ENCODE assay signal across 23 cellular contexts in genomic region chr14:60348211-60348610, GRCh38.
DNase-seq lines count a peak whose midpoint lies in the region; ATAC-seq and TF ChIP-seq lines count a peak whose summit lies in the region.
"Had no signal": no experiment of that assay in that cellular context is flagged by ENCODE, and none has a peak within 500 bp of the region (broad histone marks: within the 10 kb centered on the region; RNA-seq: fewer than 3 reads in every experiment).

No MANE protein-coding gene starts in this region.

- H3K9me3 ChIP-seq in DOHH2 (ENCODE audit: control insufficient read depth, insufficient read depth, low read length) (no peaks in the 10 kb centered on the region), KOPT-K1 (ENCODE audit: insufficient read depth, low read length, poor library complexity, severe bottlenecking) (no peaks in the 10 kb centered on the region), gastrocnemius medialis (no peaks in the 10 kb centered on the region)
- H3K9me3 ChIP-seq: colonic mucosa, heart right ventricle, prostate gland, SK-N-SH, tibial nerve had no signal

- in situ Hi-C loops in G401 (cut with HindIII; ENCODE audit: low sequenced_read_pairs) (no loop called here), gastrocnemius medialis (cut with MboI; ENCODE audit: low sequenced_read_pairs in 4 of 4) (loop anchor here in 3 of 4 donors (25.0 kb wide), 1 partner anchor 939 kb away; the partner anchor contains the start of gene TMEM30B (in 3 of the 3))

- no peak for ATAC-seq in GM18907 (IDR thresholded peaks at IDR 0.05; ENCODE audit: unreplicated experiment)
- ATAC-seq in gastrocnemius medialis = no peak
- ATAC-seq: effector memory CD8-positive, alpha-beta T cell; heart right ventricle had no signal

- H3K36me3 ChIP-seq in DOHH2 (ENCODE audit: control insufficient read depth, low read length) = no peaks in the 10 kb centered on the region
- no peaks in the 10 kb centered on the region for H3K36me3 ChIP-seq in KOPT-K1 (ENCODE audit: insufficient read depth, low read length)
- H3K36me3 ChIP-seq in gastrocnemius medialis = no peaks in the 10 kb centered on the region
- H3K36me3 ChIP-seq in H7 (replicated peaks; ENCODE audit: control insufficient read depth, insufficient read depth, low read length) = no peaks in the 10 kb centered on the region
- H3K36me3 ChIP-seq: colonic mucosa, heart right ventricle, prostate gland, tibial nerve had no signal

- TF ChIP-seq POLR2A in Raji (IDR thresholded peaks at IDR 0.05; ENCODE audit: insufficient read depth, low read depth, low read length) (0 out of 2 replicates have a peak, but pooled peaks have one; percentile 22), gastrocnemius medialis (IDR thresholded peaks at IDR 0.05) (no peak)

- DNase-seq in NCI-H2107 (lab: John Stamatoyannopoulos, UW) (peak; percentile 35), G401 (ENCODE audit: low spot score) (no peak), gastrocnemius medialis (no peak), H7 (no peak)
- DNase-seq: activated CD4-positive, alpha-beta T cell treated with anti-CD3 and anti-CD28 coated beads, Interleukin-2, amount 50 U/mL, for 1 hour; activated naive CD4-positive, alpha-beta T cell treated with anti-CD3 and anti-CD28 coated beads, Interleukin-2, amount 50 U/mL, for 16 hours; C1 segment of cervical spinal cord; Calu3; colonic mucosa; effector memory CD8-positive, alpha-beta T cell; foreskin fibroblast; heart right ventricle; NCI-H1694; NCI-H446 treated with DMSO at 0.1 percent for 48 hours; SK-N-SH had no signal

- H4K20me1 ChIP-seq in DOHH2 (ENCODE audit: control insufficient read depth, insufficient read depth, low read depth, low read length) = no peaks in the 10 kb centered on the region

- H3K4me3 ChIP-seq in DOHH2 (ENCODE audit: low read length) = peak overlapping the region; percentile 63
- H3K4me3 ChIP-seq in gastrocnemius medialis = no peak overlapping the region
- H3K4me3 ChIP-seq in H7 (ENCODE audit: insufficient read depth, low read depth, low read length) = no peak overlapping the region
- H3K4me3 ChIP-seq: colonic mucosa, heart right ventricle, prostate gland, tibial nerve had no signal

- no peaks in the 10 kb centered on the region for H3K27me3 ChIP-seq in DOHH2 (ENCODE audit: control insufficient read depth, low read length)
- no peaks in the 10 kb centered on the region for H3K27me3 ChIP-seq in gastrocnemius medialis
- H3K27me3 ChIP-seq in H7 (ENCODE audit: control insufficient read depth, insufficient read depth, low read length) = no peaks in the 10 kb centered on the region
- H3K27me3 ChIP-seq: colonic mucosa, tibial nerve had no signal

- no peaks in the 10 kb centered on the region for H3K9me2 ChIP-seq in DOHH2 (replicated peaks; ENCODE audit: control insufficient read depth, low read length)
- H3K9me2 ChIP-seq: SK-N-SH had no signal

- H3K4me2 ChIP-seq in DOHH2 (ENCODE audit: low read length) = peak overlapping the region; percentile 75
- H3K4me2 ChIP-seq: SK-N-SH had no signal

- H3K27ac ChIP-seq in DOHH2 (ENCODE audit: low read depth, low read length) = peak overlapping the region; percentile 94
- peak overlapping the region; percentile 71 for H3K27ac ChIP-seq in KOPT-K1 (ENCODE audit: low read depth, low read length, poor library complexity, severe bottlenecking)
- H3K27ac ChIP-seq in gastrocnemius medialis = no peak overlapping the region
- H3K27ac ChIP-seq: colonic mucosa, heart right ventricle, prostate gland, RWPE1, tibial nerve, VCaP had no signal

- no peak for TF ChIP-seq CTCF in DOHH2 (IDR thresholded peaks at IDR 0.05; ENCODE audit: low read depth, low read length, poor library complexity, severe bottlenecking)
- TF ChIP-seq CTCF in gastrocnemius medialis (IDR thresholded peaks at IDR 0.05 in 4 of 5, conservative IDR thresholded peaks at IDR 0.05 in 1 of 5) = no peak

- H3K79me2 ChIP-seq in DOHH2 (ENCODE audit: control insufficient read depth, low read length) = no peaks in the 10 kb centered on the region

- H3F3A ChIP-seq in DOHH2 (ENCODE audit: control insufficient read depth, insufficient read depth) = peaks cover 27% of the 10 kb centered on the region

- intact Hi-C loops in gastrocnemius medialis (cut with DNase I; ENCODE audit: low total_unique reads) = no loop called here

- H3K4me1 ChIP-seq in DOHH2 (ENCODE audit: control insufficient read depth, low read length) (peaks cover 68% of the 10 kb centered on the region), gastrocnemius medialis (peaks cover 0 to 12% of the 10 kb centered on the region in 2 donors)
- H3K4me1 ChIP-seq: colonic mucosa, prostate gland had no signal

Comparison
In these comparisons a context has a peak if more than half of its experiments do, and no peak if none do; other contexts are left out.
1. H3K27ac ChIP-seq: peak in DOHH2 (single experiment) and KOPT-K1 (single experiment); none in gastrocnemius medialis (0 of 4).